9 cellular contexts compared by ENCODE assay signal in the genomic region with DNA sequence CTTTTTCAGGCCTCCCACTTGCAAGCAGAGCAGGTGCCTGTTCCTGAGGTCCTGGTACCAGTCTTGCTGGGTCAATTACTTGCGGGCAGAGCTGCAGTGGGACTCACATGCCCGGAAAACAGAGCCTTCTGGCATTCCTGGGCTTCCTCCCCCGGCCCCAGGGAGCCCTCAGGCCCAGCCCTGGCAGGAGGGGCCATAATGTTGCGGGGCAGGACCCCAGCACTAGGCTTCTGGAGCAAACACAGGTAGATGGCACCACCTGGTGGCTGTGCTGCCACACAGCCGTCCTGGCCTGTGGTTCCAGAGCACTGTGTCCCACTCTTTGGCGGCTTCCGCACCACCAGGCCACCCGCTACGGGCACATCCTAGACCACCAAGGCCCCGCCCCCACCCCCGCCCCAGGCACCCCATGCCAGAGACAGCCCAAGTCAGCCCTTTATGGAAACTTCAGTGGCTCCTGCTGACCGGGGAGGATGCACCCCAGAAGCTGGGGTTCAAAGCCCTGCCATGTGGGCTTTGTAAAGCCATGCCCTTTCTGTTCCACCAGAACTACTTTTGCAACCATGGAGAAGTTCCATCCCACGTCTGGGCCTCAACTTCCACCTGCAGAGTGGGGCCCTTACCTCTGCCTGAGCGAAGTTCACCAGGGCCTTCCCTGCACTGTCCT. TPM values are rescaled to one million over a fixed set of nuclear protein-coding genes. Genes with fewer than 3 reads are reported as not detected.
DNase-seq lines count a peak whose midpoint lies in the region; FAIRE-seq and TF ChIP-seq lines count a peak whose summit lies in the region.
"Not testable (repeated sequence)": the region's sequence is repeated elsewhere in the genome, so short reads cannot be mapped to it uniquely, and the experiment has no call there.
"Had no signal": no experiment of that assay in that cellular context is flagged by ENCODE, and none has a peak within 500 bp of the region (broad histone marks: within the 10 kb centered on the region; RNA-seq: fewer than 3 reads in every experiment).

No MANE protein-coding gene starts in this region.

- FAIRE-seq in small intestine (lab: Jason Lieb, UNC); urothelium cell line (lab: Jason Lieb, UNC): not testable (repeated sequence)

- not testable (repeated sequence) for H3K27me3 ChIP-seq in small intestine (ENCODE audit: control insufficient read depth in 2 of 2, insufficient read depth in 2 of 2, low read length in 2 of 2)

- H3K4me1 ChIP-seq in small intestine (ENCODE audit: control insufficient read depth in 2 of 2, insufficient read depth in 1 of 2, low read depth in 1 of 2, low read length in 1 of 2) = not testable (repeated sequence)

- not testable (repeated sequence) for H3K4me3 ChIP-seq in small intestine (ENCODE audit: low read depth in 1 of 2, low read length in 2 of 2)

- not testable (repeated sequence) for H3K9me3 ChIP-seq in small intestine (ENCODE audit: control insufficient read depth, low read depth)

- not testable (repeated sequence) for H3K36me3 ChIP-seq in small intestine (ENCODE audit: control insufficient read depth in 2 of 2, insufficient read depth in 2 of 2, low read length in 2 of 2)

- DNase-seq in LoVo (ENCODE audit: low spot score) (peak; percentile 53), RKO (ENCODE audit: low spot score) (peak; percentile 72), cerebellum (ENCODE audit: low spot score) (peak; percentile 80), iris pigment epithelial cell (ENCODE audit: low read depth) (peak; percentile 35), small intestine (peak; percentile 50), urothelium cell line (ENCODE audit: low spot score) (peak; percentile 67)
- DNase-seq in activated CD8-positive, alpha-beta memory T cell treated with anti-CD3 and anti-CD28 coated beads for 4 hours (ENCODE audit: low read depth in 2 of 2) = peak; percentile 20 to 31

- not testable (repeated sequence) for H3K27ac ChIP-seq in small intestine (ENCODE audit: low read depth in 1 of 2, low read length in 1 of 2)

- WGBS in small intestine, 3 donors = 12 to 25% (median 17%) methylated on average over 13 to 14 of the region's 14 CpGs

- TF ChIP-seq CTCF in GM12872 (IDR thresholded peaks at IDR 0.05; ENCODE audit: insufficient read depth, low read depth, low read length) = peak; percentile 90

RNA-seq across cellular contexts. Expression of a gene that starts 28.9 kb away (rescaled TPM):
- total RNA-seq in cerebellum = 9.6 TPM
- polyA plus RNA-seq in small intestine = 1 to 10 TPM in 1 of 3 donors, under 1 TPM in 2; 0.22 to 7.2 (median 0.54) TPM
- polyA plus RNA-seq: IgD-negative memory B cell had no signal

RNA-seq across cellular contexts. Expression of a gene that starts 36.1 kb away (rescaled TPM):
- 4.3 TPM for total RNA-seq in cerebellum
- polyA plus RNA-seq in small intestine = 10 to 100 TPM; 11.0 to 18.0 (median 12.4) TPM

RNA-seq across cellular contexts. Expression of a gene that starts 43.8 kb away (rescaled TPM):
- 26.3 TPM for total RNA-seq in cerebellum
- 100 to 1,000 TPM in 1 of 3 donors, 10 to 100 TPM in 2; 93.2 to 139 (median 93.3) TPM for polyA plus RNA-seq in small intestine

RNA-seq across cellular contexts. Expression of a gene that starts 58.3 kb away (rescaled TPM):
- 16.5 TPM for total RNA-seq in cerebellum
- polyA plus RNA-seq in small intestine = 10 to 100 TPM; 19.5 to 24.6 (median 22.1) TPM

Comparison
In these comparisons a context has a peak if more than half of its experiments do, and no peak if none do; other contexts are left out.
1. DNase-seq: peak in every context shown above with its lines; median percentile 80 in cerebellum; 72 in RKO; 67 in urothelium cell line; 53 in LoVo; 50 in small intestine; 35 in iris pigment epithelial cell; 26 in activated CD8-positive, alpha-beta memory T cell treated with anti-CD3 and anti-CD28 coated beads for 4 hours.